In genomic region chr5:111158105-111158744, GRCh38 we compare ENCODE assay signal across 8 cellular contexts.
DNase-seq lines count a peak whose midpoint lies in the region; ATAC-seq and TF ChIP-seq lines count a peak whose summit lies in the region.

No MANE protein-coding gene starts in this region.

- peak; percentile 96 for TF ChIP-seq CTCF in A673 (conservative IDR thresholded peaks at IDR 0.05; ENCODE audit: low read depth, low read length)
- TF ChIP-seq CTCF in activated CD8-positive, alpha-beta T cell treated with anti-CD3 and anti-CD28 coated beads for 36 hours (IDR thresholded peaks at IDR 0.05) = peak; percentile 100

- no peaks in the 10 kb centered on the region for H3K36me3 ChIP-seq in A673 (ENCODE audit: insufficient read depth, low read length, poor library complexity, severe bottlenecking)

- no peak overlapping the region for H3K4me3 ChIP-seq in A673 (ENCODE audit: low read depth, low read length, poor library complexity, severe bottlenecking)

- H3K4me1 Mint-ChIP-seq in activated CD8-positive, alpha-beta T cell treated with anti-CD3 and anti-CD28 coated beads for 36 hours (ENCODE audit: low read depth) = peaks cover 12% of the 10 kb centered on the region
- no peaks in the 10 kb centered on the region for H3K4me1 Mint-ChIP-seq in effector memory CD8-positive, alpha-beta T cell (ENCODE audit: low read depth in 2 of 2)

- no peaks in the 10 kb centered on the region for H3K4me1 ChIP-seq in A673 (ENCODE audit: insufficient read depth, low read length, poor library complexity, severe bottlenecking)

- no peaks in the 10 kb centered on the region for H3K27me3 ChIP-seq in A673 (replicated peaks; ENCODE audit: insufficient read depth, low read depth, low read length, poor library complexity)

- H3K9me3 ChIP-seq in A673 (ENCODE audit: low read depth, low read length, poor library complexity, severe bottlenecking) = no peaks in the 10 kb centered on the region

- intact Hi-C loops in A673 (cut with micrococcal nuclease; ENCODE audit: unreplicated experiment) = loop anchor here (1.0 to 10.0 kb wide), 3 partner anchors 121 to 989 kb away; no protein-coding TSS in a partner anchor
- intact Hi-C loops in activated CD8-positive, alpha-beta T cell treated with anti-CD3 and anti-CD28 coated beads for 36 hours (cut with micrococcal nuclease) = loop anchor here (1.0 to 10.0 kb wide), 2 partner anchors 121 to 317 kb away; no protein-coding TSS in a partner anchor

- no peaks in the 10 kb centered on the region for H3K36me3 Mint-ChIP-seq in activated CD8-positive, alpha-beta T cell treated with anti-CD3 and anti-CD28 coated beads for 36 hours (ENCODE audit: low read depth)
- no peaks in the 10 kb centered on the region for H3K36me3 Mint-ChIP-seq in effector memory CD8-positive, alpha-beta T cell (ENCODE audit: insufficient read depth)

- H3K27ac Mint-ChIP-seq in activated CD8-positive, alpha-beta T cell treated with anti-CD3 and anti-CD28 coated beads for 36 hours = no peak overlapping the region
- H3K27ac Mint-ChIP-seq in effector memory CD8-positive, alpha-beta T cell = no peak overlapping the region

- no TSS peak for BruUV-seq in A673 (replicated peaks; lab: Mats Ljungman, UMichigan)

- ATAC-seq in GM18502 (IDR thresholded peaks at IDR 0.05; ENCODE audit: poor library complexity, unreplicated experiment) = peak; percentile 85
- ATAC-seq in HG03175 (IDR thresholded peaks at IDR 0.05; ENCODE audit: unreplicated experiment) = peak; percentile 80
- ATAC-seq in activated CD8-positive, alpha-beta T cell treated with anti-CD3 and anti-CD28 coated beads for 36 hours = peak; percentile 84
- ATAC-seq in effector memory CD8-positive, alpha-beta T cell (replicated peaks) = peak; percentile 86

- CTCF ChIA-PET in A673 (lab: Charles Lee) = interaction anchor here (0.5 to 0.6 kb wide), 4 partner anchors 19 to 303 kb away, joined by 3 to 4 read pairs (median 4); no protein-coding TSS in a partner anchor
- CTCF ChIA-PET in activated CD8-positive, alpha-beta T cell treated with anti-CD3 and anti-CD28 coated beads for 36 hours (lab: Charles Lee) = interaction anchor here (0.6 to 12.8 kb wide), 26 partner anchors 9 to 988 kb away, joined by 3 to 228 read pairs (median 4); no protein-coding TSS in a partner anchor

- DNase-seq in A673 (ENCODE audit: low spot score) (peak; percentile 81), NCI-H69 (lab: John Stamatoyannopoulos, UW) (peak; percentile 88), middle frontal gyrus (ENCODE audit: extremely low spot score, low spot score) (peak; percentile 89)
- DNase-seq in activated CD8-positive, alpha-beta T cell treated with anti-CD3 and anti-CD28 coated beads for 36 hours = peak; percentile 90
- peak; percentile 79 to 84 (median 82) for DNase-seq in effector memory CD8-positive, alpha-beta T cell
- DNase-seq in stimulated activated CD8-positive, alpha-beta memory T cell treated with anti-CD3 and anti-CD28 coated beads, Interleukin-4, amount 100 ng/mL, for 4 hours (ENCODE audit: low read depth in 2 of 2, low spot score in 1 of 2) = peak; percentile 49 to 83

- no peak overlapping the region for H3K4me3 Mint-ChIP-seq in activated CD8-positive, alpha-beta T cell treated with anti-CD3 and anti-CD28 coated beads for 36 hours
- no peak overlapping the region for H3K4me3 Mint-ChIP-seq in effector memory CD8-positive, alpha-beta T cell

- H3K27me3 Mint-ChIP-seq in activated CD8-positive, alpha-beta T cell treated with anti-CD3 and anti-CD28 coated beads for 36 hours = peaks cover 2% of the 10 kb centered on the region
- peaks cover 0 to 8% of the 10 kb centered on the region in 2 donors for H3K27me3 Mint-ChIP-seq in effector memory CD8-positive, alpha-beta T cell

- H3K27ac ChIP-seq in A673 (ENCODE audit: low read depth, low read length, poor library complexity, severe bottlenecking) = no peak overlapping the region

- no peaks in the 10 kb centered on the region for H3K9me3 Mint-ChIP-seq in activated CD8-positive, alpha-beta T cell treated with anti-CD3 and anti-CD28 coated beads for 36 hours
- no peaks in the 10 kb centered on the region for H3K9me3 Mint-ChIP-seq in effector memory CD8-positive, alpha-beta T cell

- POLR2A ChIA-PET in A673 (lab: Charles Lee; ENCODE audit: low non-redundant PET) = no interaction called here
- POLR2A ChIA-PET in activated CD8-positive, alpha-beta T cell treated with anti-CD3 and anti-CD28 coated beads for 36 hours (lab: Charles Lee) = no interaction called here
